In genomic region chr14:67514650-67515385, GRCh38 we compare ENCODE assay signal across 8 cellular contexts. TPM values are rescaled to one million over a fixed set of nuclear protein-coding genes. Genes with fewer than 3 reads are reported as not detected.
DNase-seq lines count a peak whose midpoint lies in the region; ATAC-seq and TF ChIP-seq lines count a peak whose summit lies in the region.

No MANE protein-coding gene starts in this region.

- no peaks in the 10 kb centered on the region for H3K9me3 Mint-ChIP-seq in chondrocyte (ENCODE audit: low read depth)

- H3K36me3 ChIP-seq in WERI-Rb-1: no peaks in the 10 kb centered on the region

- ATAC-seq in GM18511 (IDR thresholded peaks at IDR 0.05; ENCODE audit: unreplicated experiment) (peak; percentile 54), left colon (peak; percentile 76), HG03025 (IDR thresholded peaks at IDR 0.05; ENCODE audit: low FRiP score, unreplicated experiment) (no peak)

- no peak overlapping the region for H3K27ac ChIP-seq in WERI-Rb-1

- peaks cover 34% of the 10 kb centered on the region for H3K27me3 Mint-ChIP-seq in chondrocyte (ENCODE audit: low read depth)

- H3K4me3 ChIP-seq in WERI-Rb-1 (ENCODE audit: low read depth, low read length): peak overlapping the region; percentile 46

- DNase-seq in 8988T (peak; percentile 59), HuH-7 (ENCODE audit: low spot score) (peak; percentile 39), WERI-Rb-1 (peak; percentile 18), chondrocyte (ENCODE audit: low spot score) (no peak), left colon (peak; percentile 62 to 63)
- DNase-seq in stimulated activated CD4-positive, alpha-beta T cell treated with anti-CD3 and anti-CD28 coated beads, Interleukin-2, amount 100 ng/mL, for 4 hours (ENCODE audit: low read depth): peak; percentile 6

- no peak for TF ChIP-seq CTCF in WERI-Rb-1 (IDR thresholded peaks at IDR 0.05; ENCODE audit: low read depth, low read length)
- TF ChIP-seq CTCF in chondrocyte (IDR thresholded peaks at IDR 0.05): peak; percentile 8

- peaks cover 20% of the 10 kb centered on the region for H3K27me3 ChIP-seq in WERI-Rb-1 (ENCODE audit: insufficient read depth, low read depth, severe bottlenecking)

- intact Hi-C loops in left colon (cut with DNase I, micrococcal nuclease): no loop called here

- H3K27ac Mint-ChIP-seq in chondrocyte (ENCODE audit: unreplicated experiment): no peak overlapping the region

- no peaks in the 10 kb centered on the region for H3K4me1 Mint-ChIP-seq in chondrocyte (ENCODE audit: low read depth)

- no peaks in the 10 kb centered on the region for H3K9me3 ChIP-seq in WERI-Rb-1 (ENCODE audit: severe bottlenecking)

- H3K36me3 Mint-ChIP-seq in chondrocyte (ENCODE audit: low read depth): no peaks in the 10 kb centered on the region

- peak overlapping the region; percentile 70 for H3K4me3 Mint-ChIP-seq in chondrocyte (ENCODE audit: unreplicated experiment)

RNA-seq across cellular contexts. Expression of gene PLEKHH1, which starts 18.3 kb away (rescaled TPM):
- total RNA-seq in chondrocyte: 0.65 to 2.8 TPM (median 1.1 TPM) in 3 replicates
- total RNA-seq in left colon: 10 to 100 TPM; 54.0 to 63.2 TPM

RNA-seq across cellular contexts. Expression of gene TMEM229B, which starts 26.3 kb away (rescaled TPM):
- total RNA-seq in chondrocyte: 1.3 to 2.9 TPM (median 1.7 TPM) in 3 replicates
- 10 to 100 TPM in 1 of 2 donors, 1 to 10 TPM in 1; 5.0 to 10.3 TPM for total RNA-seq in left colon

Comparison
In these comparisons a context has a peak if more than half of its experiments do, and no peak if none do; other contexts are left out.
1. RNA of gene PLEKHH1, which starts 18.3 kb away (total RNA-seq): 54.0 to 63.2 TPM in left colon; 0.65 to 2.8 TPM in chondrocyte; every median in the first group is over 10 times any median in the second.